Comparison of ENCODE assay signal across 35 cellular contexts in genomic region chr3:122107171-122107570, GRCh38.
"Had no signal": no experiment of that assay in that cellular context is flagged by ENCODE, and none has a peak within 500 bp of the region (broad histone marks: within the 10 kb centered on the region; RNA-seq: fewer than 3 reads in every experiment).

No MANE protein-coding gene starts in this region.

- DNase-seq: Karpas-422, Kasumi-1, MG63, MM.1S, MV-4-11, NCI-H1048, NCI-H1092, NCI-H1092 treated with DMSO at 0.1 percent for 48 hours, NCI-H1105, NCI-H1105 treated with DMSO at 0.1 percent for 48 hours, NCI-H1417, NCI-H1436, NCI-H1436 treated with DMSO at 0.1 percent for 48 hours, NCI-H146, NCI-H1694, NCI-H1694 treated with DMSO at 0.1 percent for 48 hours, NCI-H187, NCI-H187 treated with DMSO at 0.1 percent for 48 hours, NCI-H1930, NCI-H2029, NCI-H2029 treated with DMSO at 0.1 percent for 48 hours, NCI-H2081, NCI-H2081 treated with DMSO at 0.1 percent for 48 hours, NCI-H2107, NCI-H2171, NCI-H2171 treated with DMSO at 0.1 percent for 48 hours, NCI-H2227 treated with DMSO at 0.1 percent for 48 hours, NCI-H345, NCI-H446, NCI-H446 treated with DMSO at 0.1 percent for 48 hours, NCI-H510A, NCI-H510A treated with DMSO at 0.1 percent for 48 hours, NCI-H524, NCI-H524 treated with DMSO at 0.1 percent for 48 hours had no signal

- H3K4me3 ChIP-seq: MG63 had no signal

- H3K36me3 ChIP-seq: MG63 had no signal

- H3K9ac ChIP-seq: KMS-11 had no signal

- H3K27ac ChIP-seq: KMS-11 had no signal

- H3K4me2 ChIP-seq: KMS-11 had no signal

- H3K9me3 ChIP-seq: MG63 had no signal
